ENCODE assay signal across 1 cellular context in genomic region chr16:87933140-87933495, GRCh38.
TF ChIP-seq lines count a peak whose summit lies in the region.

No MANE protein-coding gene starts in this region.

TF ChIP-seq in HepG2, 621 proteins besides CTCF, POLR2A, EP300 and RAD21 (continued from another document):
- TF ChIP-seq TCF12 (IDR thresholded peaks at IDR 0.05) (no peak), TCF12 (CRISPR knock-in tag; IDR thresholded peaks at IDR 0.05) (no peak)
